Comparison of ENCODE assay signal across 17 cellular contexts in genomic region chr4:180923476-180923875, GRCh38.
DNase-seq lines count a peak whose midpoint lies in the region; ATAC-seq and TF ChIP-seq lines count a peak whose summit lies in the region.
"Had no signal": no experiment of that assay in that cellular context is flagged by ENCODE, and none has a peak within 500 bp of the region (broad histone marks: within the 10 kb centered on the region; RNA-seq: fewer than 3 reads in every experiment).

No MANE protein-coding gene starts in this region.

- TF ChIP-seq CTCF in epithelial cell of esophagus (IDR thresholded peaks at IDR 0.05; ENCODE audit: insufficient read depth, low read depth, low read length, missing control alignments) (no peak), osteoblast (IDR thresholded peaks at IDR 0.05; ENCODE audit: extremely low read depth, low read depth, low read length) (no peak)

- H3K36me3 Mint-ChIP-seq in activated naive CD8-positive, alpha-beta T cell treated with anti-CD3 and anti-CD28 coated beads, Interleukin-2, amount 50 U/mL, for 24 hours (ENCODE audit: low read depth): no peaks in the 10 kb centered on the region
- H3K36me3 Mint-ChIP-seq: CD14-positive monocyte had no signal

- H3K9me3 Mint-ChIP-seq in activated naive CD8-positive, alpha-beta T cell treated with anti-CD3 and anti-CD28 coated beads, Interleukin-2, amount 50 U/mL, for 24 hours: peaks cover 7% of the 10 kb centered on the region
- H3K9me3 Mint-ChIP-seq: dendritic cell treated with granulocyte-macrophage colony-stimulating factor and Interleukin-4, amounts not matched to agents 40 ng/mL and 50 ng/mL, for 4 days had no signal

- no peaks in the 10 kb centered on the region for H3K27me3 Mint-ChIP-seq in activated naive CD8-positive, alpha-beta T cell treated with anti-CD3 and anti-CD28 coated beads, Interleukin-2, amount 50 U/mL, for 24 hours
- H3K27me3 Mint-ChIP-seq: dendritic cell treated with granulocyte-macrophage colony-stimulating factor and Interleukin-4, amounts not matched to agents 40 ng/mL and 50 ng/mL, for 4 days had no signal

- H3K4me3 Mint-ChIP-seq in activated naive CD8-positive, alpha-beta T cell treated with anti-CD3 and anti-CD28 coated beads, Interleukin-2, amount 50 U/mL, for 24 hours: no peak overlapping the region
- H3K4me3 Mint-ChIP-seq: CD14-positive monocyte; dendritic cell treated with granulocyte-macrophage colony-stimulating factor and Interleukin-4, amounts not matched to agents 40 ng/mL and 50 ng/mL, for 4 days had no signal

- H3K27me3 ChIP-seq in osteoblast (ENCODE audit: insufficient read depth, low read length): no peaks in the 10 kb centered on the region
- H3K27me3 ChIP-seq: esophagus squamous epithelium had no signal

- H3K79me2 ChIP-seq in osteoblast (ENCODE audit: insufficient read depth, low read length): no peaks in the 10 kb centered on the region

- H3K27ac Mint-ChIP-seq in activated naive CD8-positive, alpha-beta T cell treated with anti-CD3 and anti-CD28 coated beads, Interleukin-2, amount 50 U/mL, for 24 hours: no peak overlapping the region
- H3K27ac Mint-ChIP-seq: CD14-positive monocyte; dendritic cell treated with granulocyte-macrophage colony-stimulating factor and Interleukin-4, amounts not matched to agents 40 ng/mL and 50 ng/mL, for 4 days had no signal

- H3K4me3 ChIP-seq in epithelial cell of esophagus (ENCODE audit: low read length) (no peak overlapping the region), osteoblast (ENCODE audit: insufficient read depth, low read length) (no peak overlapping the region)
- H3K4me3 ChIP-seq: esophagus squamous epithelium, K562 had no signal

- ATAC-seq in activated naive CD8-positive, alpha-beta T cell treated with anti-CD3 and anti-CD28 coated beads, Interleukin-2, amount 50 U/mL, for 24 hours: no peak
- no peak for ATAC-seq in HG03457 (IDR thresholded peaks at IDR 0.05; ENCODE audit: unreplicated experiment)
- ATAC-seq: K562 had no signal

- H3K27ac ChIP-seq in osteoblast (ENCODE audit: low read depth, low read length): peak overlapping the region; percentile 55
- H3K27ac ChIP-seq: esophagus squamous epithelium had no signal

- DNase-seq in AG20443 (ENCODE audit: low spot score) (peak; percentile 75), M059J (ENCODE audit: low read depth) (peak; percentile 55), epithelial cell of esophagus (ENCODE audit: low read depth) (peak; percentile 63), osteoblast (ENCODE audit: insufficient read length, low spot score, missing footprints) (peak; percentile 47), NCI-H1694 treated with DMSO at 0.1 percent for 48 hours (lab: John Stamatoyannopoulos, UW) (no peak)
- no peak for DNase-seq in activated T-cell treated with anti-CD3 and anti-CD28 coated beads, Interleukin-2, amount 50 U/mL, for 1 hour
- DNase-seq in activated naive CD8-positive, alpha-beta T cell treated with anti-CD3 and anti-CD28 coated beads, Interleukin-2, amount 50 U/mL, for 24 hours: no peak
- DNase-seq: amygdala; esophagus squamous epithelium; hypothalamus; NCI-H1092 treated with DMSO at 0.1 percent for 48 hours; occipital lobe; stimulated activated CD4-positive, alpha-beta T cell treated with anti-CD3 and anti-CD28 coated beads, Interleukin-4, amount 100 ng/mL, for 1 hour had no signal

- no peaks in the 10 kb centered on the region for H3K4me1 Mint-ChIP-seq in activated naive CD8-positive, alpha-beta T cell treated with anti-CD3 and anti-CD28 coated beads, Interleukin-2, amount 50 U/mL, for 24 hours
- H3K4me1 Mint-ChIP-seq: CD14-positive monocyte had no signal

- H3K4me1 ChIP-seq in osteoblast (ENCODE audit: insufficient read depth, low read length): no peaks in the 10 kb centered on the region
- H3K4me1 ChIP-seq: esophagus squamous epithelium had no signal

- H3K4me2 ChIP-seq in osteoblast (ENCODE audit: insufficient read depth, low read length): no peak overlapping the region

- no peaks in the 10 kb centered on the region for H3K9me3 ChIP-seq in osteoblast (ENCODE audit: low read depth, low read length)
- H3K9me3 ChIP-seq: esophagus squamous epithelium had no signal

- H2AFZ ChIP-seq in osteoblast (ENCODE audit: low read length): no peak overlapping the region

- H3K36me3 ChIP-seq in osteoblast (ENCODE audit: insufficient read depth, low read length): no peaks in the 10 kb centered on the region
- H3K36me3 ChIP-seq: esophagus squamous epithelium had no signal

- no peaks in the 10 kb centered on the region for H4K20me1 ChIP-seq in osteoblast (ENCODE audit: insufficient read depth, low read length)

Comparison
In these comparisons a context has a peak if more than half of its experiments do, and no peak if none do; other contexts are left out.
1. DNase-seq: peak in AG20443 (single experiment), M059J (single experiment), epithelial cell of esophagus (single experiment) and osteoblast (single experiment); none in NCI-H1694 treated with DMSO at 0.1 percent for 48 hours (single experiment), activated T-cell treated with anti-CD3 and anti-CD28 coated beads, Interleukin-2, amount 50 U/mL, for 1 hour (single experiment) and activated naive CD8-positive, alpha-beta T cell treated with anti-CD3 and anti-CD28 coated beads, Interleukin-2, amount 50 U/mL, for 24 hours (single experiment).